ENCODE assay signal across 8 cellular contexts in the genomic region with DNA sequence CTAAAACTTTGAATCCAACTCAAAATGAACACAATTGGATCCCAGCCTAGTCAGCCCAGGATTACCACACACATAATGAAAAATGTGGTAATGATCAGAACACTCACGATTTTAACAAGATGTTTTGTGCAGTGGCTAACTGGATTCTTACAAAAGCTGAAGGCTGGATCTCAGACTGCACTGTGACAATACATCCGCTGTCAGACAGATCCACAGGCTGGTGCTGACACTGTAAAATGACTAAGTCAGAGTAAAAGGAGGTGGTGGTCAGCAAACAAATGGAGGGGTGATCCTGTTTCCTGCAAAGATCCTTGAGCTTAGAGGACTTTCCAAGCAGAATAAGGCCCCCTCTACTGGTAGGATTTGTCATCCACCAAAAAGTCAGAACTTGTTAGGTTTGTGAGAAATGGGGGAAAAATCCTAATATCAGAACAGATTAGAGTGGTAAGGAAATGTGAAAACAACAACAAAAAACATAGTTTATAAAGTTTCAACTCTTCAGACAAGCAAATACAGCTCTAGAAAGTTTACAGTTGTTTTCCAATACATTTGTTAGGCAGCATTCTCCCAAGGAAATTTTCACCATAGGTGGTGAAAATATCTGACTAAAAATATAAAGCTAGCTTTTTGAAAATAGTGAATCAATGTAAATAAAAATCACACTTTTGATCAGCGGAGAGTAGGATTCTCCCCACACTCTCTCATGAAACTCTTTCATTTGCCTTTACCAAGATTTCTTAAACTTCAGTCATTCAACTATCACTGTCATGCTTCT.
A peak's percentile ranks its signal among the peaks of the same experiment; 100 is the strongest.
DNase-seq lines count a peak whose midpoint lies in the region; ATAC-seq, FAIRE-seq and TF ChIP-seq lines count a peak whose summit lies in the region.

No MANE protein-coding gene starts in this region.

- H3K9me3 ChIP-seq in A549 (peaks cover 2% of the 10 kb centered on the region; the same call in 2 of the 3 replicates), body of pancreas (no peaks in the 10 kb centered on the region), keratinocyte (ENCODE audit: control insufficient read depth, low read depth, low read length) (no peaks in the 10 kb centered on the region), transverse colon (no peaks in the 10 kb centered on the region)

- H3K79me2 ChIP-seq in keratinocyte (ENCODE audit: control insufficient read depth, insufficient read depth, low read length): no peaks in the 10 kb centered on the region

- no peak for TF ChIP-seq POLR2A in A549 (IDR thresholded peaks at IDR 0.05; ENCODE audit: low read length)
- TF ChIP-seq POLR2A in body of pancreas (IDR thresholded peaks at IDR 0.05): no peak
- TF ChIP-seq POLR2A in transverse colon (IDR thresholded peaks at IDR 0.05): no peak

- CTCF ChIA-PET in A549 (lab: Yijun Ruan, JAX): interaction anchor here (0.8 to 2.2 kb wide), 18 partner anchors 9 to 441 kb away, joined by 3 to 12 read pairs (median 3); a partner anchor contains a TSS

- in situ Hi-C loops in transverse colon (cut with MboI; ENCODE audit: low pct_ligation_motif_present in 1 of 4, low pct_unique_long_range_greater_than_20kb in 1 of 4, low sequenced_read_pairs in 3 of 4): loop anchor here (10.0 to 25.0 kb wide), 4 partner anchors 120 to 442 kb away; no protein-coding TSS in a partner anchor

- H3K4me2 ChIP-seq in A549: no peak overlapping the region
- H3K4me2 ChIP-seq in keratinocyte (ENCODE audit: control insufficient read depth, extremely low read depth, insufficient read depth, low read depth, low read length): no peak overlapping the region

- TF ChIP-seq CTCF in A549 (IDR thresholded peaks at IDR 0.05) (peak; percentile 79), body of pancreas (IDR thresholded peaks at IDR 0.05) (peak; percentile 43 to 68 (median 64)), keratinocyte (optimal IDR thresholded peaks at IDR 0.05 in 1 of 3, IDR thresholded peaks at IDR 0.05 in 1 of 3, conservative IDR thresholded peaks at IDR 0.05 in 1 of 3; ENCODE audit: extremely low read depth in 1 of 3, insufficient read depth in 2 of 3, low read length in 3 of 3) (peak; percentile 48 to 73 (median 63)), transverse colon (IDR thresholded peaks at IDR 0.05) (peak; percentile 61 to 68 (median 64))

- no peak overlapping the region for H2AFZ ChIP-seq in keratinocyte (ENCODE audit: control insufficient read depth, low read length)

- DNase-seq in A549 (ENCODE audit: low read depth in 1 of 2, low spot score in 1 of 2) (peak; percentile 36 to 51), GM04503 (ENCODE audit: low read depth) (peak; percentile 83), NCI-H2171 (lab: John Stamatoyannopoulos, UW) (peak; percentile 10), body of pancreas (peak in 1 of 4 donors; percentile 22), keratinocyte (ENCODE audit: low read depth, low spot score) (no peak), transverse colon (no peak), NK-92 (lab: John Stamatoyannopoulos, UW; ENCODE audit: unreplicated experiment) (no peak), NCI-H2107 (lab: John Stamatoyannopoulos, UW) (no peak)

- dilution Hi-C loops in keratinocyte (cut with MboI; ENCODE audit: extremely low pct_ligation_motif_present, low sequenced_read_pairs): no loop called here

- ATAC-seq in A549 (peak; percentile 63 to 84; a peak in 5 of 6 replicates), body of pancreas (peak; percentile 71)

- WGBS in A549 (ENCODE audit: missing lambda C conversion rate): 33% methylated on average over 3 of the region's 3 CpGs
- WGBS in body of pancreas, 2 donors: 28 to 33% methylated on average over 3 of the region's 3 CpGs
- 48 to 53% methylated on average over 2 to 3 of the region's 3 CpGs for WGBS in transverse colon (ENCODE audit: low coverage in 1 of 2), 2 donors

- no peaks in the 10 kb centered on the region for H3K9me1 ChIP-seq in keratinocyte (ENCODE audit: control insufficient read depth, extremely low read depth, insufficient read depth, low read length)

- TF ChIP-seq RAD21 in A549 (conservative IDR thresholded peaks at IDR 0.05 in 1 of 2, IDR thresholded peaks at IDR 0.05 in 1 of 2): peak; percentile 55 to 59

- H3K4me1 ChIP-seq in A549: no peaks in the 10 kb centered on the region
- no peaks in the 10 kb centered on the region for H3K4me1 ChIP-seq in body of pancreas
- no peaks in the 10 kb centered on the region for H3K4me1 ChIP-seq in keratinocyte (ENCODE audit: control insufficient read depth, extremely low read depth, insufficient read depth, low read length)
- H3K4me1 ChIP-seq in transverse colon: peaks cover 0 to 28% (median 3%) of the 10 kb centered on the region in 4 donors

- H3K27ac ChIP-seq in A549 (no peak overlapping the region), body of pancreas (peak overlapping the region in 1 of 4 donors; percentile 1), keratinocyte (ENCODE audit: control insufficient read depth, insufficient read depth, low read length) (no peak overlapping the region), transverse colon (peak overlapping the region; percentile 19 to 59 (median 40))

- POLR2A ChIA-PET in A549 (lab: Yijun Ruan, JAX): no interaction called here

- H4K20me1 ChIP-seq in keratinocyte (ENCODE audit: control insufficient read depth, extremely low read depth, insufficient read depth, low read length): no peaks in the 10 kb centered on the region

- H3K36me3 ChIP-seq in body of pancreas (replicated peaks in 1 of 2; ENCODE audit: insufficient read depth in 1 of 2, low read depth in 2 of 2) (no peaks in the 10 kb centered on the region), keratinocyte (ENCODE audit: control insufficient read depth in 2 of 2, extremely low read depth in 1 of 2, insufficient read depth in 2 of 2, low read length in 2 of 2) (no peaks in the 10 kb centered on the region), transverse colon (no peaks in the 10 kb centered on the region)

- intact Hi-C loops in body of pancreas (cut with DNase I): no loop called here
- intact Hi-C loops in transverse colon (cut with DNase I; ENCODE audit: low total_unique reads): loop anchor here (10.0 kb wide), 1 partner anchor 110 kb away; no protein-coding TSS in a partner anchor

- H3K27me3 ChIP-seq in body of pancreas (no peaks in the 10 kb centered on the region), keratinocyte (ENCODE audit: control insufficient read depth, extremely low read depth, insufficient read depth, low read length) (peaks cover 1% of the 10 kb centered on the region), transverse colon (no peaks in the 10 kb centered on the region)

- H3K9ac ChIP-seq in keratinocyte (ENCODE audit: control insufficient read depth, extremely low read depth, insufficient read depth, low read length): no peak overlapping the region

- no peak for FAIRE-seq in A549 (lab: Jason Lieb, UNC)
- FAIRE-seq in keratinocyte (lab: Jason Lieb, UNC): no peak

- TF ChIP-seq EP300 in A549 (IDR thresholded peaks at IDR 0.05): no peak
- no peak for TF ChIP-seq EP300 in transverse colon (IDR thresholded peaks at IDR 0.05; ENCODE audit: low read depth)

- no peak overlapping the region for H3K4me3 ChIP-seq in A549
- no peak overlapping the region for H3K4me3 ChIP-seq in body of pancreas
- no peak overlapping the region for H3K4me3 ChIP-seq in keratinocyte (ENCODE audit: control insufficient read depth in 2 of 3, extremely low read depth in 1 of 3, insufficient read depth in 2 of 3, low read depth in 1 of 3, low read length in 3 of 3)
- H3K4me3 ChIP-seq in transverse colon: no peak overlapping the region

TF ChIP-seq in A549, 52 proteins besides CTCF, POLR2A, EP300 and RAD21:
- no peak for TF ChIP-seq FOXS1 (CRISPR knock-in tag; IDR thresholded peaks at IDR 0.05)
- no peak for TF ChIP-seq RARB (CRISPR knock-in tag; IDR thresholded peaks at IDR 0.05)
- TF ChIP-seq SMC3 (IDR thresholded peaks at IDR 0.05): peak; percentile 67
- TF ChIP-seq BHLHE40 (IDR thresholded peaks at IDR 0.05; ENCODE audit: low read depth, low read length): no peak

Comparison
In these comparisons a context has a peak if more than half of its experiments do, and no peak if none do; other contexts are left out.
1. DNase-seq: peak in A549 (2 of 2), GM04503 (single experiment) and NCI-H2171 (single experiment); none in keratinocyte (single experiment), transverse colon (single experiment), NK-92 (single experiment) and NCI-H2107 (single experiment).
2. H3K27ac ChIP-seq: peak in transverse colon (4 of 4); none in A549 (0 of 2) and keratinocyte (single experiment).
3. Peak in every context shown above with its lines, with median percentiles within 50 percentile points of each other: CTCF ChIP-seq.